In the genomic region with DNA sequence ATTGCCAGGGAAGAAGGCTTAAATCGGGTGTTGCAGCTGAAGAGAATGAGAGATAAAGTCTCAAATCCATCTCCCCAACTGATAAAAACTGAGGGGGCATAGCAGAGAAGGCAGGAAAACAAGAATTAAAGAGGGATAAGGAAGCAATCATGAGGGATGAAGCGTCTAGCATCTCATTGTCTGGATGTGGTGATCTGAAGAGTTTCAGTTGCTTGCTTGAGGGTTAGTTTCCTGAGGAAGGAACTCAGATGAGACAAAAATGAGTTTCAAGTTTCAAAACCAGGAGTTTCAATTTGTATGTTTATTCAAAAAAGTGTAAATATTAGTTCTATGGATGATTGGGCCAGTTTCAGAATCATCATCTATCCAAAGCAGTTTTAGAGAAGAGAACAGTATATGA, we compare ENCODE assay signal across 8 cellular contexts.
"Had no signal": no experiment of that assay in that cellular context is flagged by ENCODE, and none has a peak within 500 bp of the region (broad histone marks: within the 10 kb centered on the region; RNA-seq: fewer than 3 reads in every experiment).

No MANE protein-coding gene starts in this region.

- ATAC-seq: GM23338, K562 had no signal

- H3K27ac ChIP-seq: HL-60 had no signal

- H3K4me3 ChIP-seq: GM23338, K562 had no signal

- H2AFZ ChIP-seq: GM23338 had no signal

- DNase-seq: H9, HCEC 1CT, IMR-90, Karpas-422, KG1 had no signal

- H3K4me2 ChIP-seq: GM23338 had no signal
